ENCODE assay signal across 8 cellular contexts in genomic region chr17:64837018-64837761, GRCh38.
A peak's percentile ranks its signal among the peaks of the same experiment; 100 is the strongest.
DNase-seq lines count a peak whose midpoint lies in the region; ATAC-seq, FAIRE-seq and TF ChIP-seq lines count a peak whose summit lies in the region.
"Not testable (repeated sequence)": the region's sequence is repeated elsewhere in the genome, so short reads cannot be mapped to it uniquely, and the experiment has no call there.

No MANE protein-coding gene starts in this region.

- TF ChIP-seq CTCF in Calu3 (IDR thresholded peaks at IDR 0.05; ENCODE audit: unreplicated experiment); OCI-LY7 (conservative IDR thresholded peaks at IDR 0.05; ENCODE audit: low read length): not testable (repeated sequence)

- not testable (repeated sequence) for H3K79me2 ChIP-seq in OCI-LY7 (ENCODE audit: insufficient read depth, low read depth, low read length)

- TF ChIP-seq POLR2A in erythroblast (IDR thresholded peaks at IDR 0.05; ENCODE audit: low read length) = peak; percentile 79

- not testable (repeated sequence) for H3K9me3 ChIP-seq in OCI-LY7 (ENCODE audit: low read length)

- H3K4me3 ChIP-seq in OCI-LY7 (ENCODE audit: low read depth, low read length, poor library complexity, severe bottlenecking) = peak overlapping the region; percentile 87

- H3K36me3 Mint-ChIP-seq in Calu3 (ENCODE audit: insufficient read depth, unreplicated experiment) = peaks cover 25% of the 10 kb centered on the region

- H3K4me1 ChIP-seq in OCI-LY7 (ENCODE audit: insufficient read depth, low read length, poor library complexity, severe bottlenecking) = peaks cover 25% of the 10 kb centered on the region

- TSS peak; percentile 86 for BruUV-seq in Calu3 (replicated peaks; lab: Mats Ljungman, UMichigan)
- BruUV-seq in OCI-LY7 (replicated peaks; lab: Mats Ljungman, UMichigan) = TSS peak; percentile 94

- H4K20me1 ChIP-seq in OCI-LY7 (ENCODE audit: insufficient read depth, low read length) = not testable (repeated sequence)

- not testable (repeated sequence) for H3K27ac Mint-ChIP-seq in Calu3 (ENCODE audit: unreplicated experiment)

- not testable (repeated sequence) for H3K27me3 Mint-ChIP-seq in Calu3 (ENCODE audit: unreplicated experiment)

- H3K36me3 ChIP-seq in OCI-LY7 (ENCODE audit: insufficient read depth, low read length) = not testable (repeated sequence)

- ATAC-seq in GM21423 (IDR thresholded peaks at IDR 0.05; ENCODE audit: unreplicated experiment) = peak; percentile 96

- not testable (repeated sequence) for H3K4me1 Mint-ChIP-seq in Calu3 (ENCODE audit: low read depth, unreplicated experiment)

- H2AFZ ChIP-seq in OCI-LY7 (ENCODE audit: low read length) = peak overlapping the region; percentile 78; the same call in 1 of the 2 replicates

- FAIRE-seq in HTR-8/SVneo (lab: Jason Lieb, UNC) = peak; percentile 38

- not testable (repeated sequence) for H3K9me2 ChIP-seq in OCI-LY7 (ENCODE audit: insufficient read depth, low read length)

- intact Hi-C loops in Calu3 (cut with micrococcal nuclease; ENCODE audit: unreplicated experiment); OCI-LY7 (cut with micrococcal nuclease; ENCODE audit: unreplicated experiment): not testable (repeated sequence)

- H3K27ac ChIP-seq in OCI-LY7 (ENCODE audit: low read depth, low read length, poor library complexity, severe bottlenecking) = peak overlapping the region; percentile 73

- H3K4me2 ChIP-seq in OCI-LY7 (ENCODE audit: low read length) = peak overlapping the region; percentile 81

- POLR2A ChIA-PET in OCI-LY7 (lab: Charles Lee) = interaction anchor here (0.6 to 0.7 kb wide), 4 partner anchors 55 to 755 kb away, joined by 3 to 6 read pairs (median 6); no protein-coding TSS in a partner anchor

- CTCF ChIA-PET in Calu3 (lab: Charles Lee) = interaction anchor here (0.6 to 1.4 kb wide), 2 partner anchors 59 to 63 kb away, joined by 6 read pairs; no protein-coding TSS in a partner anchor
- CTCF ChIA-PET in OCI-LY7 (lab: Charles Lee; ENCODE audit: unreplicated experiment) = not testable (repeated sequence)

- peak overlapping the region; percentile 92 for H3K4me3 Mint-ChIP-seq in Calu3 (ENCODE audit: low read depth, unreplicated experiment)

- H3K9me3 Mint-ChIP-seq in Calu3 (ENCODE audit: low read depth, unreplicated experiment) = not testable (repeated sequence)

- DNase-seq in Calu3 (peak; percentile 82), HTR-8/SVneo (ENCODE audit: insufficient read length, low spot score) (peak; percentile 66), OCI-LY7 (ENCODE audit: low spot score) (peak; percentile 87), activated T-cell treated with anti-CD3 and anti-CD28 coated beads for 48 hours (ENCODE audit: low read depth) (peak; percentile 87), erythroblast (lab: John Stamatoyannopoulos, UW) (peak; percentile 88 to 92), mucosa of gallbladder (ENCODE audit: low spot score) (peak; percentile 87)
- peak; percentile 66 to 68 for DNase-seq in stimulated activated CD8-positive, alpha-beta memory T cell treated with anti-CD3 and anti-CD28 coated beads, Interleukin-2, amount 100 ng/mL, for 1 hour (ENCODE audit: low read depth in 2 of 2)

Comparison
In these comparisons a context has a peak if more than half of its experiments do, and no peak if none do; other contexts are left out.
1. Peak in every context shown above with its lines: DNase-seq, ATAC-seq, H3K4me3 ChIP-seq and H3K27ac ChIP-seq.